11 cellular contexts compared by ENCODE assay signal in genomic region chr11:76237914-76238313, GRCh38. TPM values are rescaled to one million over a fixed set of nuclear protein-coding genes. Genes with fewer than 3 reads are reported as not detected.
A peak's percentile ranks its signal among the peaks of the same experiment; 100 is the strongest.
DNase-seq lines count a peak whose midpoint lies in the region; ATAC-seq and TF ChIP-seq lines count a peak whose summit lies in the region.
"Had no signal": no experiment of that assay in that cellular context is flagged by ENCODE, and none has a peak within 500 bp of the region (broad histone marks: within the 10 kb centered on the region; RNA-seq: fewer than 3 reads in every experiment).

No MANE protein-coding gene starts in this region.

- no peaks in the 10 kb centered on the region for H3K9me3 Mint-ChIP-seq in effector memory CD8-positive, alpha-beta T cell

- CTCF ChIA-PET in AG04450 (lab: Charles Lee): no interaction called here

- H3K4me3 Mint-ChIP-seq in effector memory CD8-positive, alpha-beta T cell: no peak overlapping the region

- H3K4me1 ChIP-seq in foreskin keratinocyte (no peaks in the 10 kb centered on the region), body of pancreas (peaks cover 3% of the 10 kb centered on the region)

- H3K4me3 ChIP-seq in AG04450 (ENCODE audit: low read depth, low read length): no peak overlapping the region
- no peak overlapping the region for H3K4me3 ChIP-seq in body of pancreas

- no peak for TF ChIP-seq POLR2A in body of pancreas (IDR thresholded peaks at IDR 0.05)

- H3K27ac ChIP-seq in AG04450 (ENCODE audit: low read depth, low read length) (no peak overlapping the region), foreskin keratinocyte (no peak overlapping the region), body of pancreas (no peak overlapping the region)
- H3K27ac ChIP-seq: neutrophil had no signal

- no peak overlapping the region for H3K27ac Mint-ChIP-seq in effector memory CD8-positive, alpha-beta T cell

- TF ChIP-seq CTCF in AG04450 (IDR thresholded peaks at IDR 0.05; ENCODE audit: low read depth, low read length): 0 out of 2 replicates have a peak, but pooled peaks have one; percentile 14
- TF ChIP-seq CTCF in foreskin keratinocyte (conservative IDR thresholded peaks at IDR 0.05): peak; percentile 50
- TF ChIP-seq CTCF in body of pancreas (IDR thresholded peaks at IDR 0.05): no peak

- H3K27me3 ChIP-seq in AG04450 (ENCODE audit: control insufficient read depth, insufficient read depth, low read length) (peaks cover 18% of the 10 kb centered on the region), foreskin keratinocyte (peaks cover 7% of the 10 kb centered on the region), body of pancreas (no peaks in the 10 kb centered on the region)

- intact Hi-C loops in body of pancreas (cut with DNase I): no loop called here

- DNase-seq in AG04450 (ENCODE audit: low read depth, low spot score) (no peak), ELF-1 (ENCODE audit: low read depth, low spot score) (peak; percentile 61), NCI-H82 (lab: John Stamatoyannopoulos, UW) (peak; percentile 61), foreskin keratinocyte (no peak), body of pancreas (no peak)
- DNase-seq in effector memory CD8-positive, alpha-beta T cell: no peak
- DNase-seq: glutamatergic neuron, NCI-H2227 treated with DMSO at 0.1 percent for 48 hours had no signal

- POLR2A ChIA-PET in AG04450 (lab: Yijun Ruan, JAX): no interaction called here

- H3K36me3 Mint-ChIP-seq in effector memory CD8-positive, alpha-beta T cell (ENCODE audit: insufficient read depth): peaks cover 38% of the 10 kb centered on the region

- H3K9me3 ChIP-seq in AG04450 (ENCODE audit: control insufficient read depth, insufficient read depth, low read length): no peaks in the 10 kb centered on the region; the same call in 1 of the 2 replicates
- H3K9me3 ChIP-seq in body of pancreas: no peaks in the 10 kb centered on the region
- H3K9me3 ChIP-seq: neutrophil had no signal

- H3K27me3 Mint-ChIP-seq in effector memory CD8-positive, alpha-beta T cell: peaks cover 0 to 18% of the 10 kb centered on the region in 2 donors

- H3K4me1 Mint-ChIP-seq in effector memory CD8-positive, alpha-beta T cell (ENCODE audit: low read depth in 2 of 2): peaks cover 26 to 28% of the 10 kb centered on the region in 2 donors

- ATAC-seq in foreskin keratinocyte (no peak), GM18519 (IDR thresholded peaks at IDR 0.05; ENCODE audit: low FRiP score, unreplicated experiment) (no peak), body of pancreas (no peak), GM18520 (IDR thresholded peaks at IDR 0.05; ENCODE audit: unreplicated experiment) (no peak)
- ATAC-seq in effector memory CD8-positive, alpha-beta T cell (replicated peaks): no peak

- H3K36me3 ChIP-seq in body of pancreas (replicated peaks in 1 of 2; ENCODE audit: insufficient read depth in 1 of 2, low read depth in 2 of 2): no peaks in the 10 kb centered on the region
- H3K36me3 ChIP-seq: neutrophil had no signal

RNA-seq across cellular contexts. Expression of gene WNT11, which starts 31.6 kb away (rescaled TPM):
- polyA plus RNA-seq in AG04450 (2011; rRNA removed) (not detected in 2 replicates), foreskin keratinocyte (0.06 and 0.07 TPM in 2 replicates)
- polyA minus RNA-seq in AG04450 (2011; rRNA and poly(A)+ RNA removed): not detected in 2 replicates
- total RNA-seq in foreskin keratinocyte (0.07 TPM in 2 replicates), body of pancreas (10 to 100 TPM in 1 of 2 donors, 1 to 10 TPM in 1; 4.2 to 23.4 TPM)

Comparison
In these comparisons a context has a peak if more than half of its experiments do, and no peak if none do; other contexts are left out.
1. DNase-seq: peak in ELF-1 (single experiment) and NCI-H82 (single experiment); none in AG04450 (single experiment), foreskin keratinocyte (0 of 2), body of pancreas (0 of 4) and effector memory CD8-positive, alpha-beta T cell (0 of 3).
2. CTCF ChIP-seq: peak in AG04450 (single experiment) and foreskin keratinocyte (single experiment); none in body of pancreas (0 of 7).